8 cellular contexts compared by ENCODE assay signal in genomic region chr6:43427406-43428111, GRCh38. TPM values are rescaled to one million over a fixed set of nuclear protein-coding genes. Genes with fewer than 3 reads are reported as not detected.
DNase-seq lines count a peak whose midpoint lies in the region; ATAC-seq and TF ChIP-seq lines count a peak whose summit lies in the region.

Gene ABCC10, plus strand, starts transcription at chr6:43427541. Its CDS starts 438 bp downstream, at chr6:43427979.

- H3K4me3 ChIP-seq in GM06990 (replicated peaks; ENCODE audit: low read depth, low read length): peak within 1 kb of the TSS; percentile 69
- peak within 1 kb of the TSS; percentile 66 for H3K4me3 ChIP-seq in HFF-Myc (replicated peaks; ENCODE audit: low read depth, low read length)
- peak within 1 kb of the TSS; percentile 66 to 81 for H3K4me3 ChIP-seq in gastroesophageal sphincter
- peak within 1 kb of the TSS; percentile 77 to 82 for H3K4me3 ChIP-seq in neutrophil (ENCODE audit: low read depth in 1 of 2, low read length in 1 of 2)

- H3K27ac ChIP-seq in gastroesophageal sphincter (peak within 1 kb of the TSS; percentile 54 to 91 (median 90)), neutrophil (peak within 1 kb of the TSS; percentile 82)

- no peaks in the 10 kb centered on the region for H3K27me3 Mint-ChIP-seq in activated naive CD4-positive, alpha-beta T cell treated with anti-CD3 and anti-CD28 coated beads for 36 hours (ENCODE audit: low read depth)

- WGBS in gastroesophageal sphincter (ENCODE audit: low coverage in 1 of 2), 2 donors: 1% methylated on average over 20 of the region's 49 CpGs

- CTCF ChIA-PET in activated naive CD4-positive, alpha-beta T cell treated with anti-CD3 and anti-CD28 coated beads for 36 hours (lab: Charles Lee): interaction anchor here (0.6 to 1.3 kb wide), 5 partner anchors 9 to 148 kb away, joined by 3 to 8 read pairs (median 3); partner anchors contain the start of genes LRRC73 and ZNF318

- peaks cover 3% of the 10 kb centered on the region for H3K36me3 Mint-ChIP-seq in activated naive CD4-positive, alpha-beta T cell treated with anti-CD3 and anti-CD28 coated beads for 36 hours (ENCODE audit: low read depth)

- H3K27ac Mint-ChIP-seq in activated naive CD4-positive, alpha-beta T cell treated with anti-CD3 and anti-CD28 coated beads for 36 hours: peak within 1 kb of the TSS; percentile 86

- intact Hi-C loops in activated naive CD4-positive, alpha-beta T cell treated with anti-CD3 and anti-CD28 coated beads for 36 hours (cut with micrococcal nuclease): loop anchor here (1.0 to 5.0 kb wide), 12 partner anchors 44 to 655 kb away; partner anchors contain the start of genes CNPY3, CRIP3, GTPBP2 and POLH

- H3K36me3 ChIP-seq in GM06990 (ENCODE audit: control insufficient read depth, insufficient read depth, low read length) (peaks cover 7% of the 10 kb centered on the region), gastroesophageal sphincter (peaks cover 0 to 16% of the 10 kb centered on the region in 2 donors), neutrophil (peaks cover 10% of the 10 kb centered on the region)

- peaks cover 0 to 23% (median 15%) of the 10 kb centered on the region in 3 donors for H3K4me1 ChIP-seq in gastroesophageal sphincter
- H3K4me1 ChIP-seq in neutrophil (ENCODE audit: control insufficient read depth in 1 of 2, insufficient read depth in 1 of 2, low read depth in 1 of 2, low read length in 1 of 2): peaks cover 20 to 25% of the 10 kb centered on the region in 2 experiments

- TF ChIP-seq CTCF in GM06990 (IDR thresholded peaks at IDR 0.05; ENCODE audit: insufficient read depth, low read length, poor library complexity, severe bottlenecking) (peak; percentile 52), HFF-Myc (IDR thresholded peaks at IDR 0.05; ENCODE audit: low read depth, low read length, missing control alignments) (peak; percentile 39), gastroesophageal sphincter (IDR thresholded peaks at IDR 0.05) (peak in 3 of 4 experiments; percentile 39 to 58 (median 47)), neutrophil (IDR thresholded peaks at IDR 0.05) (peak; percentile 53)

- H3K4me1 Mint-ChIP-seq in activated naive CD4-positive, alpha-beta T cell treated with anti-CD3 and anti-CD28 coated beads for 36 hours (ENCODE audit: low read depth): peaks cover 21% of the 10 kb centered on the region

- peak within 1 kb of the TSS; percentile 87 for H3K4me3 Mint-ChIP-seq in activated naive CD4-positive, alpha-beta T cell treated with anti-CD3 and anti-CD28 coated beads for 36 hours

- H3K27me3 ChIP-seq in GM06990 (replicated peaks; ENCODE audit: control insufficient read depth, insufficient read depth, low read length): no peaks in the 10 kb centered on the region
- H3K27me3 ChIP-seq in gastroesophageal sphincter: no peaks in the 10 kb centered on the region
- peaks cover 15% of the 10 kb centered on the region for H3K27me3 ChIP-seq in neutrophil

- TF ChIP-seq EP300 in gastroesophageal sphincter (IDR thresholded peaks at IDR 0.05): no peak

- H3K9me3 ChIP-seq in gastroesophageal sphincter (no peaks in the 10 kb centered on the region), neutrophil (no peaks in the 10 kb centered on the region)

- peak; percentile 39 to 56 for TF ChIP-seq POLR2A in gastroesophageal sphincter (IDR thresholded peaks at IDR 0.05)

- DNase-seq in GM06990 (ENCODE audit: extremely low read depth, insufficient read length): peak; percentile 92
- peak; percentile 93 for DNase-seq in HFF-Myc (ENCODE audit: extremely low read depth, low read depth)
- peak; percentile 97 for DNase-seq in NAMALWA (ENCODE audit: low spot score)
- peak; percentile 95 for DNase-seq in SK-N-DZ (ENCODE audit: low spot score)
- DNase-seq in activated naive CD4-positive, alpha-beta T cell treated with anti-CD3 and anti-CD28 coated beads for 36 hours: peak; percentile 97
- peak; percentile 96 for DNase-seq in superior temporal gyrus (ENCODE audit: extremely low spot score)

- H3K9me3 Mint-ChIP-seq in activated naive CD4-positive, alpha-beta T cell treated with anti-CD3 and anti-CD28 coated beads for 36 hours: no peaks in the 10 kb centered on the region

- peak; percentile 98 for ATAC-seq in gastroesophageal sphincter

RNA-seq across cellular contexts. Expression of gene ABCC10, which starts in this region (rescaled TPM):
- 5.6 and 10.4 TPM in 2 replicates for polyA plus RNA-seq in SK-N-DZ (2014; cell fraction: cytosol; rRNA removed)
- polyA plus RNA-seq in SK-N-DZ (2014; cell fraction: nucleus; rRNA removed): 20.0 and 34.9 TPM in 2 replicates
- total RNA-seq in activated naive CD4-positive, alpha-beta T cell treated with anti-CD3 and anti-CD28 coated beads for 36 hours: 10 to 100 TPM; 22.7 to 26.6 TPM
- total RNA-seq in gastroesophageal sphincter: 10 to 100 TPM in 3 of 4 donors, 1 to 10 TPM in 1; 7.1 to 19.4 (median 10.2) TPM

Comparison
In these comparisons a context has a peak if more than half of its experiments do, and no peak if none do; other contexts are left out.
1. Peak in every context shown above with its lines: DNase-seq, ATAC-seq, H3K4me3 ChIP-seq and H3K27ac ChIP-seq.